In the genomic region with DNA sequence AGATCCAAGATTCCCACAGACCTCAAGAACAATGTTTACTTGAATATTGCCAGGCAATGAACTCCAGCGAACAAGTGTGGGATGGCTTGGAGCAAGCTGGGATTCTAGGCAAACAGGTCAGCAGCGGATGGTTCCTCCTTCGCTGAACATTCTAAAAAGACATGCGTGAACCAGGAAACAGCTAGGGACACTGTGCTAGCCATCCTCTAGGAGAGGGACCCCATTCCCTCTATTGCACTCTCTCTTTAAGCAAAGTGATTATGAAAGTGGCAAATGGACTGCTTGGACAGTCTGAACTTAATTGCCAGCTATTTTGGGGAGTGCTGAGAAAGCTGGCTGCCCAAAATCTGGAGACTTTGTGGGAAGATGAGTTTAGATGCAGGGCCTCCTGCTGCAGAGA, we compare ENCODE assay signal across 21 cellular contexts. TPM values are rescaled to one million over a fixed set of nuclear protein-coding genes. Genes with fewer than 3 reads are reported as not detected.
"Had no signal": no experiment of that assay in that cellular context is flagged by ENCODE, and none has a peak within 500 bp of the region (broad histone marks: within the 10 kb centered on the region; RNA-seq: fewer than 3 reads in every experiment).

No MANE protein-coding gene starts in this region.

- H3K4me1 ChIP-seq: gastrocnemius medialis, heart right ventricle, right atrium auricular region, sigmoid colon, stomach, transverse colon had no signal

- H3K27ac ChIP-seq: gastrocnemius medialis, heart right ventricle, ovary, right atrium auricular region, sigmoid colon, stomach, thoracic aorta, transverse colon had no signal

- H3K36me3 ChIP-seq: gastrocnemius medialis, heart right ventricle, ovary, right atrium auricular region, sigmoid colon, stomach, thoracic aorta, transverse colon had no signal

- ATAC-seq: effector memory CD8-positive, alpha-beta T cell; gastrocnemius medialis; heart right ventricle; left lobe of liver; mucosa of descending colon; naive thymus-derived CD8-positive, alpha-beta T cell had no signal

- FAIRE-seq: small intestine had no signal

- H3K9me3 ChIP-seq: gastrocnemius medialis, heart right ventricle, mucosa of descending colon, ovary, right atrium auricular region, sigmoid colon, stomach, thoracic aorta, transverse colon had no signal

- H3K27me3 ChIP-seq: gastrocnemius medialis, heart right ventricle, ovary, right atrium auricular region, sigmoid colon, stomach, transverse colon had no signal

- DNase-seq: effector memory CD8-positive, alpha-beta T cell; erythroblast; gastrocnemius medialis; heart right ventricle; hypothalamus; islet precursor cell; mammary epithelial cell; mucosa of descending colon; naive thymus-derived CD8-positive, alpha-beta T cell; ovary; sigmoid colon; small intestine; stimulated activated CD4-positive, alpha-beta T cell treated with anti-CD3 and anti-CD28 coated beads, Interleukin-12 subunit alpha, Interleukin-12 subunit beta, amount 100 ng/mL, for 4 hours; stimulated activated naive CD4-positive, alpha-beta T cell; stomach; substantia nigra; transverse colon had no signal

- H3K4me3 ChIP-seq: gastrocnemius medialis, heart right ventricle, mucosa of descending colon, ovary, right atrium auricular region, sigmoid colon, stomach, thoracic aorta, transverse colon had no signal

RNA-seq across cellular contexts. Expression of a gene that starts 29.9 kb away (rescaled TPM):
- polyA plus RNA-seq: neural cell had no signal
